Comparison of ENCODE assay signal across 8 cellular contexts in genomic region chr1:53294557-53294956, GRCh38. TPM values are rescaled to one million over a fixed set of nuclear protein-coding genes. Genes with fewer than 3 reads are reported as not detected.
DNase-seq lines count a peak whose midpoint lies in the region; ATAC-seq lines count a peak whose summit lies in the region.

No MANE protein-coding gene starts in this region.

- no peak for ATAC-seq in GM18870 (IDR thresholded peaks at IDR 0.05; ENCODE audit: unreplicated experiment)

- DNase-seq in NCI-H82 (lab: John Stamatoyannopoulos, UW) = peak; percentile 41
- no peak for DNase-seq in NCI-H82 treated with DMSO at 0.1 percent for 48 hours (lab: John Stamatoyannopoulos, UW; ENCODE audit: unreplicated experiment)
- peak; percentile 24 for DNase-seq in activated T-cell treated with anti-CD3 and anti-CD28 coated beads for 4 hours
- DNase-seq in immature natural killer cell = peak in 2 of 3 donors; percentile 15 to 30
- DNase-seq in GM19238 (ENCODE audit: insufficient read length, low spot score) = no peak
- no peak for DNase-seq in NCI-H510A treated with DMSO at 0.1 percent for 48 hours (lab: John Stamatoyannopoulos, UW)

- peak overlapping the region in 4 of 5 donors; percentile 4 to 18 (median 15) for H3K4me3 Mint-ChIP-seq in immature natural killer cell
- H3K4me3 Mint-ChIP-seq in stimulated activated naive CD8-positive, alpha-beta T cell treated with anti-CD3 and anti-CD28 coated beads, Interleukin-15, Interleukin-2, amounts not matched to agents 100 ng/mL and 50 ng/mL, for 24 hours = peak overlapping the region; percentile 27

- H3K27me3 Mint-ChIP-seq in immature natural killer cell (ENCODE audit: low read depth in 3 of 3) = peaks cover 0 to 3% (median 1%) of the 10 kb centered on the region in 3 donors
- H3K27me3 Mint-ChIP-seq in stimulated activated naive CD8-positive, alpha-beta T cell treated with anti-CD3 and anti-CD28 coated beads, Interleukin-15, Interleukin-2, amounts not matched to agents 100 ng/mL and 50 ng/mL, for 24 hours = no peaks in the 10 kb centered on the region

- peaks cover 30 to 31% of the 10 kb centered on the region in 2 donors for H3K4me1 Mint-ChIP-seq in immature natural killer cell
- peaks cover 29% of the 10 kb centered on the region for H3K4me1 Mint-ChIP-seq in stimulated activated naive CD8-positive, alpha-beta T cell treated with anti-CD3 and anti-CD28 coated beads, Interleukin-15, Interleukin-2, amounts not matched to agents 100 ng/mL and 50 ng/mL, for 24 hours (ENCODE audit: low read depth)

- peak overlapping the region in 5 of 6 donors; percentile 65 to 73 (median 70) for H3K27ac Mint-ChIP-seq in immature natural killer cell
- H3K27ac Mint-ChIP-seq in stimulated activated naive CD8-positive, alpha-beta T cell treated with anti-CD3 and anti-CD28 coated beads, Interleukin-15, Interleukin-2, amounts not matched to agents 100 ng/mL and 50 ng/mL, for 24 hours = peak overlapping the region; percentile 41

- peaks cover 0 to 5% (median 0%) of the 10 kb centered on the region in 3 donors for H3K36me3 Mint-ChIP-seq in immature natural killer cell
- H3K36me3 Mint-ChIP-seq in stimulated activated naive CD8-positive, alpha-beta T cell treated with anti-CD3 and anti-CD28 coated beads, Interleukin-15, Interleukin-2, amounts not matched to agents 100 ng/mL and 50 ng/mL, for 24 hours (ENCODE audit: low read depth) = no peaks in the 10 kb centered on the region

- H3K9me3 Mint-ChIP-seq in immature natural killer cell = no peaks in the 10 kb centered on the region
- H3K9me3 Mint-ChIP-seq in stimulated activated naive CD8-positive, alpha-beta T cell treated with anti-CD3 and anti-CD28 coated beads, Interleukin-15, Interleukin-2, amounts not matched to agents 100 ng/mL and 50 ng/mL, for 24 hours = no peaks in the 10 kb centered on the region

RNA-seq across cellular contexts. Expression of gene LRP8, which starts 33.3 kb away (rescaled TPM):
- 1 to 10 TPM in 2 of 3 donors, under 1 TPM in 1; 0.86 to 3.4 (median 1.1) TPM for polyA plus RNA-seq in immature natural killer cell

RNA-seq across cellular contexts. Expression of gene MAGOH, which starts 56.2 kb away (rescaled TPM):
- polyA plus RNA-seq in immature natural killer cell = 100 to 1,000 TPM in 2 of 3 donors, 10 to 100 TPM in 1; 63.4 to 109 (median 109) TPM

Comparison
In these comparisons a context has a peak if more than half of its experiments do, and no peak if none do; other contexts are left out.
1. DNase-seq: peak in NCI-H82 (single experiment), activated T-cell treated with anti-CD3 and anti-CD28 coated beads for 4 hours (single experiment) and immature natural killer cell (2 of 3); none in NCI-H82 treated with DMSO at 0.1 percent for 48 hours (single experiment), GM19238 (single experiment) and NCI-H510A treated with DMSO at 0.1 percent for 48 hours (single experiment).